In the genomic region with DNA sequence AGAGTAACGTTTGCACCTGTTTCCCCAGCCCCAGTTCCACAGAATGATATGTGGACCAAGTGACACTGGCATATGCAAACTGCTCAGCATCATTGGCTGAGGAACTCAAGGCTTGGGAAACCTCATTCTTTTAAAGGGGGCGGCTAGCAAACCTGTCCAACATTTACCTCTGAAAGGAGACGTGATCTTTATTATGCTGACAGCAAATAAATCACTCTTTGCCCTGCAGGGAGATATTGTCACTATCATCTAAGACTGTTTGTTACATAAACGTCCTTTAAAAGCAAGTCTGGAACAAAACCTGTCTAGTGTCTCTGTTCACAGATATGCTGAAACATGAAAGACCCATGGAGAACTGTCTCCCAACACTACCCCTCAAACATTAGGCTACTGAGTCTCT, we compare ENCODE assay signal across 9 cellular contexts.
"Had no signal": no experiment of that assay in that cellular context is flagged by ENCODE, and none has a peak within 500 bp of the region (broad histone marks: within the 10 kb centered on the region; RNA-seq: fewer than 3 reads in every experiment).

No MANE protein-coding gene starts in this region.

- FAIRE-seq: H1 had no signal

- H3K4me2 ChIP-seq: GM23338 had no signal

- ATAC-seq: GM23338, HCT116 had no signal

- H3K4me3 ChIP-seq: GM23338, HAP-1 had no signal

- H3K9me3 ChIP-seq: HAP-1 had no signal

- H3K27ac ChIP-seq: HL-60 had no signal

- H3K36me3 ChIP-seq: HAP-1 had no signal

- DNase-seq: H7, HFFc6, IMR-90, KBM-7 had no signal

- H2AFZ ChIP-seq: GM23338 had no signal
